Comparison of ENCODE assay signal across 26 cellular contexts in genomic region chr2:177738461-177739234, GRCh38.
"Had no signal": no experiment of that assay in that cellular context is flagged by ENCODE, and none has a peak within 500 bp of the region (broad histone marks: within the 10 kb centered on the region; RNA-seq: fewer than 3 reads in every experiment).

No MANE protein-coding gene starts in this region.

- DNase-seq: activated CD4-positive, alpha-beta T cell treated with anti-CD3 and anti-CD28 coated beads for 4 hours; activated CD4-positive, alpha-beta T cell treated with anti-CD3 and anti-CD28 coated beads, Interleukin-2, amount 50 U/mL, for 48 hours; activated CD4-positive, CD25-positive, alpha-beta regulatory T cell; activated effector memory CD4-positive, alpha-beta T cell treated with Interleukin-2 at 50 U/mL for 16 hours; activated naive CD4-positive, alpha-beta T cell treated with anti-CD3 and anti-CD28 coated beads for 36 hours; activated naive CD8-positive, alpha-beta T cell treated with anti-CD3 and anti-CD28 coated beads, Interleukin-2, amount 10 ng/mL, durations not matched to agents 7 days and 5 days; activated T-cell treated with anti-CD3 and anti-CD28 coated beads, Interleukin-2, amount 50 U/mL, for 48 hours; amniotic stem cell; effector memory CD4-positive, alpha-beta T cell; head of caudate nucleus; hypothalamus; left ventricle myocardium superior; mammary epithelial cell; naive thymus-derived CD8-positive, alpha-beta T cell; retina; stimulated activated CD4-positive, alpha-beta T cell treated with anti-CD3 and anti-CD28 coated beads, Interleukin-2, amount 100 ng/mL, for 48 hours; stimulated activated CD8-positive, alpha-beta memory T cell treated with anti-CD3 and anti-CD28 coated beads, Interleukin-4, amount 100 ng/mL, for 48 hours; stimulated activated naive CD4-positive, alpha-beta T cell treated with Interleukin-2 at 50 U/mL for 16 hours; upper lobe of left lung had no signal

- H3K27me3 ChIP-seq: breast epithelium, gastroesophageal sphincter, upper lobe of left lung had no signal

- H3K4me1 Mint-ChIP-seq: central memory CD8-positive, alpha-beta T cell; naive thymus-derived CD8-positive, alpha-beta T cell had no signal

- H3K4me3 ChIP-seq: breast epithelium, gastroesophageal sphincter, thoracic aorta, upper lobe of left lung had no signal

- H3K27ac ChIP-seq: breast epithelium, gastroesophageal sphincter, thoracic aorta, upper lobe of left lung had no signal

- H3K9me3 ChIP-seq: breast epithelium, gastroesophageal sphincter, thoracic aorta, upper lobe of left lung had no signal

- H3K9me3 Mint-ChIP-seq: activated naive CD4-positive, alpha-beta T cell treated with anti-CD3 and anti-CD28 coated beads for 36 hours; central memory CD8-positive, alpha-beta T cell; T-helper 2 cell treated with Interferon-gamma antibody and Interleukin-4, amounts not matched to agents 5 μg/mL and 100 μg/mL, for 36 hours had no signal

- H3K4me3 Mint-ChIP-seq: activated naive CD4-positive, alpha-beta T cell treated with anti-CD3 and anti-CD28 coated beads for 36 hours; activated naive CD8-positive, alpha-beta T cell treated with anti-CD3 and anti-CD28 coated beads, Interleukin-2, amount 10 ng/mL, durations not matched to agents 7 days and 5 days; central memory CD8-positive, alpha-beta T cell; mesothelial cell of epicardium; naive thymus-derived CD8-positive, alpha-beta T cell; T-helper 2 cell treated with Interferon-gamma antibody and Interleukin-4, amounts not matched to agents 5 μg/mL and 100 μg/mL, for 36 hours had no signal

- H3K36me3 ChIP-seq: breast epithelium, gastroesophageal sphincter, thoracic aorta, upper lobe of left lung had no signal

- ATAC-seq: esophagus mucosa; gastroesophageal sphincter; left ventricle myocardium superior; naive thymus-derived CD8-positive, alpha-beta T cell had no signal

- H3K36me3 Mint-ChIP-seq: activated naive CD8-positive, alpha-beta T cell treated with anti-CD3 and anti-CD28 coated beads, Interleukin-2, amount 10 ng/mL, durations not matched to agents 7 days and 5 days had no signal

- H3K27ac Mint-ChIP-seq: activated naive CD4-positive, alpha-beta T cell treated with anti-CD3 and anti-CD28 coated beads for 36 hours; activated naive CD8-positive, alpha-beta T cell treated with anti-CD3 and anti-CD28 coated beads, Interleukin-2, amount 10 ng/mL, durations not matched to agents 7 days and 5 days; T-helper 2 cell treated with Interferon-gamma antibody and Interleukin-4, amounts not matched to agents 5 μg/mL and 100 μg/mL, for 36 hours had no signal

- H3K4me1 ChIP-seq: breast epithelium, gastroesophageal sphincter, upper lobe of left lung had no signal
